8 cellular contexts compared by ENCODE assay signal in the genomic region with DNA sequence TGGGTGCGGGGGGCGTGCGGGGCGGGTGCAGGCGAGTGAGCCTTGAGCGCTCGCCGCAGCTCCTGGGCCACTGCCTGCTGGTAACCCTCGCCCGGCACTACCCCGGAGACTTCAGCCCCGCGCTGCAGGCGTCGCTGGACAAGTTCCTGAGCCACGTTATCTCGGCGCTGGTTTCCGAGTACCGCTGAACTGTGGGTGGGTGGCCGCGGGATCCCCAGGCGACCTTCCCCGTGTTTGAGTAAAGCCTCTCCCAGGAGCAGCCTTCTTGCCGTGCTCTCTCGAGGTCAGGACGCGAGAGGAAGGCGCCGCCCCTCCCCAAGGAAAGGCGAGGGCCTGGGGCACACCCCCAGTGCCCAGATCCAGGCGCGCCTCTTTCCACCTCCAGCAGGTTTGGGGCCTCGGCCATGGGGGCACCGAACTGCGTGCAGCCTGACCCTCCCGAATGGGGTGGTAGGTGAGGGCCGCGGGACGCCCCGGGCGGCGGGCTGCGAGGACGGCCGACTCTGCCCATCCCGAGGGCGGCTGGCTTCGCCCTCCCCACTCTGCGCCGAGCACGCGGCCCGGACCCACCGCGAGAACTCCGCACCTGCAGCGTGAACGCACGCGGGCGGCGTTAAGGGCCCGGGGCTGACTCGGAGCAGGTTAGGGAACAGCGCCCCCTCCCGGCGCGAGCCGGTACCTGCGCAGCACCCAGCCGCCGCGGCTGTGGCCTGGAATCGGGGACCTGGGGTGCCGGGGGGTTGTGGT. TPM values are rescaled to one million over a fixed set of nuclear protein-coding genes. Genes with fewer than 3 reads are reported as not detected.
DNase-seq lines count a peak whose midpoint lies in the region; FAIRE-seq and TF ChIP-seq lines count a peak whose summit lies in the region.

No MANE protein-coding gene starts in this region.

- DNase-seq in HTR-8/SVneo (ENCODE audit: insufficient read length, low spot score), result peak; percentile 91
- peak; percentile 81 for DNase-seq in activated T-cell treated with anti-CD3 and anti-CD28 coated beads for 4 hours
- DNase-seq in erythroblast (lab: John Stamatoyannopoulos, UW), result peak; percentile 93 to 95
- peak; percentile 49 for DNase-seq in myocyte (ENCODE audit: low read depth)
- DNase-seq in stimulated activated CD8-positive, alpha-beta memory T cell treated with anti-CD3 and anti-CD28 coated beads, Interleukin-7, amount 100 ng/mL, for 24 hours (ENCODE audit: low read depth), result peak; percentile 71
- no peak for DNase-seq in cortex of kidney (lab: John Stamatoyannopoulos, UW)

- H3K9ac ChIP-seq in OCI-LY3 (ENCODE audit: low read length), result no peak overlapping the region

- H3K4me2 ChIP-seq in DOHH2 (ENCODE audit: low read length), result peak overlapping the region; percentile 60
- H3K4me2 ChIP-seq in OCI-LY3 (ENCODE audit: low read length), result no peak overlapping the region

- H3K9me3 ChIP-seq in DOHH2 (ENCODE audit: control insufficient read depth, insufficient read depth, low read length), result no peaks in the 10 kb centered on the region
- no peaks in the 10 kb centered on the region for H3K9me3 ChIP-seq in OCI-LY3 (ENCODE audit: insufficient read depth, low read length)

- H3K36me3 ChIP-seq in DOHH2 (ENCODE audit: control insufficient read depth, low read length) (no peaks in the 10 kb centered on the region), OCI-LY3 (replicated peaks; ENCODE audit: low read depth, low read length) (peaks cover 17% of the 10 kb centered on the region)

- H2AFZ ChIP-seq in OCI-LY3 (ENCODE audit: low read depth, low read length), result no peak overlapping the region

- H3K27ac ChIP-seq in DOHH2 (ENCODE audit: low read depth, low read length) (no peak overlapping the region), OCI-LY3 (ENCODE audit: low read length) (no peak overlapping the region)

- H3K27me3 ChIP-seq in DOHH2 (ENCODE audit: control insufficient read depth, low read length) (peaks cover 13% of the 10 kb centered on the region), OCI-LY3 (ENCODE audit: low read depth, low read length) (no peaks in the 10 kb centered on the region)

- H3K79me2 ChIP-seq in DOHH2 (ENCODE audit: control insufficient read depth, low read length) (no peaks in the 10 kb centered on the region), OCI-LY3 (ENCODE audit: low read length) (no peaks in the 10 kb centered on the region)

- FAIRE-seq in HTR-8/SVneo (lab: Jason Lieb, UNC), result peak; percentile 95

- H3K4me1 ChIP-seq in DOHH2 (ENCODE audit: control insufficient read depth, low read length), result peaks cover 10% of the 10 kb centered on the region
- H3K4me1 ChIP-seq in OCI-LY3 (ENCODE audit: low read length), result no peaks in the 10 kb centered on the region

- peak; percentile 96 for TF ChIP-seq CTCF in DOHH2 (IDR thresholded peaks at IDR 0.05; ENCODE audit: low read depth, low read length, poor library complexity, severe bottlenecking)
- peak; percentile 22 for TF ChIP-seq CTCF in OCI-LY3 (IDR thresholded peaks at IDR 0.05; ENCODE audit: low read depth, low read length)

- no peaks in the 10 kb centered on the region for H4K20me1 ChIP-seq in DOHH2 (ENCODE audit: control insufficient read depth, insufficient read depth, low read depth, low read length)
- no peaks in the 10 kb centered on the region for H4K20me1 ChIP-seq in OCI-LY3 (ENCODE audit: insufficient read depth, low read length)

- H3F3A ChIP-seq in DOHH2 (ENCODE audit: control insufficient read depth, insufficient read depth), result peaks cover 14% of the 10 kb centered on the region

- TF ChIP-seq POLR2A in erythroblast (IDR thresholded peaks at IDR 0.05; ENCODE audit: low read length), result peak; percentile 73

- H3K9me2 ChIP-seq in DOHH2 (replicated peaks; ENCODE audit: control insufficient read depth, low read length), result no peaks in the 10 kb centered on the region

- H3K4me3 ChIP-seq in DOHH2 (ENCODE audit: low read length) (peak overlapping the region; percentile 39), OCI-LY3 (ENCODE audit: low read length) (no peak overlapping the region)

RNA-seq across cellular contexts. Expression of a gene that starts 0.8 kb away (rescaled TPM):
- total RNA-seq in myocyte, result not detected in 2 replicates
- polyA plus RNA-seq in myocyte (2012), result not detected

RNA-seq across cellular contexts. Expression of a gene that starts 4.6 kb away (rescaled TPM):
- 0.83 TPM in 1 of 2 replicates, not detected in the other for total RNA-seq in myocyte
- polyA plus RNA-seq in myocyte (2012), result not detected

RNA-seq across cellular contexts. Expression of a gene that starts 8.4 kb away (rescaled TPM):
- not detected in 2 replicates for total RNA-seq in myocyte
- not detected for polyA plus RNA-seq in myocyte (2012)

RNA-seq across cellular contexts. Expression of a gene that starts 15.3 kb away (rescaled TPM):
- not detected in 2 replicates for total RNA-seq in myocyte
- polyA plus RNA-seq in myocyte (2012), result not detected

RNA-seq across cellular contexts. Expression of a gene that starts 28.6 kb away (rescaled TPM):
- total RNA-seq in myocyte, result not detected in 2 replicates
- polyA plus RNA-seq in myocyte (2012), result not detected
